ENCODE assay signal across 8 cellular contexts in genomic region chr3:132268956-132269355, GRCh38. TPM values are rescaled to one million over a fixed set of nuclear protein-coding genes. Genes with fewer than 3 reads are reported as not detected.
DNase-seq lines count a peak whose midpoint lies in the region; ATAC-seq and TF ChIP-seq lines count a peak whose summit lies in the region.
"Had no signal": no experiment of that assay in that cellular context is flagged by ENCODE, and none has a peak within 500 bp of the region (broad histone marks: within the 10 kb centered on the region; RNA-seq: fewer than 3 reads in every experiment).

No MANE protein-coding gene starts in this region.

- no peaks in the 10 kb centered on the region for H3K36me3 Mint-ChIP-seq in osteocyte (ENCODE audit: unreplicated experiment)
- H3K36me3 Mint-ChIP-seq in stimulated activated naive B cell treated with anti-CD40 and anti-IgM and Interleukin-4, amounts not matched to agents 10 μg/mL and 1 μg/mL and 100 μg/mL, for 72 hours: no peaks in the 10 kb centered on the region
- H3K36me3 Mint-ChIP-seq in glutamatergic neuron (ENCODE audit: unreplicated experiment): no peaks in the 10 kb centered on the region

- no peak overlapping the region for H3K27ac Mint-ChIP-seq in osteocyte (ENCODE audit: unreplicated experiment)
- no peak overlapping the region for H3K27ac Mint-ChIP-seq in stimulated activated naive B cell treated with anti-CD40 and anti-IgM and Interleukin-4, amounts not matched to agents 10 μg/mL and 1 μg/mL and 100 μg/mL, for 72 hours
- H3K27ac Mint-ChIP-seq in glutamatergic neuron (ENCODE audit: unreplicated experiment): no peak overlapping the region

- no peak for ATAC-seq in stimulated activated naive B cell treated with anti-CD40 and anti-IgM and Interleukin-4, amounts not matched to agents 10 μg/mL and 1 μg/mL and 100 μg/mL, for 72 hours (replicated peaks)

- no peak overlapping the region for H3K4me3 Mint-ChIP-seq in osteocyte (ENCODE audit: unreplicated experiment)
- H3K4me3 Mint-ChIP-seq in stimulated activated naive B cell treated with anti-CD40 and anti-IgM and Interleukin-4, amounts not matched to agents 10 μg/mL and 1 μg/mL and 100 μg/mL, for 72 hours: no peak overlapping the region
- H3K4me3 Mint-ChIP-seq in glutamatergic neuron (ENCODE audit: unreplicated experiment): no peak overlapping the region

- H3K4me1 Mint-ChIP-seq in osteocyte (ENCODE audit: unreplicated experiment): no peaks in the 10 kb centered on the region
- no peaks in the 10 kb centered on the region for H3K4me1 Mint-ChIP-seq in stimulated activated naive B cell treated with anti-CD40 and anti-IgM and Interleukin-4, amounts not matched to agents 10 μg/mL and 1 μg/mL and 100 μg/mL, for 72 hours
- no peaks in the 10 kb centered on the region for H3K4me1 Mint-ChIP-seq in glutamatergic neuron (ENCODE audit: low read depth, unreplicated experiment)

- DNase-seq in GM10266 (ENCODE audit: extremely low spot score) (no peak), M059J (ENCODE audit: low read depth) (peak; percentile 18), cardiac fibroblast (ENCODE audit: low read depth in 2 of 2) (peak; percentile 60 to 64), osteocyte (ENCODE audit: extremely low spot score, unreplicated experiment) (no peak), medulla oblongata (ENCODE audit: extremely low spot score) (no peak), glutamatergic neuron (no peak)
- DNase-seq in stimulated activated naive B cell treated with anti-CD40 and anti-IgM and Interleukin-4, amounts not matched to agents 10 μg/mL and 1 μg/mL and 100 μg/mL, for 72 hours: no peak
- DNase-seq: substantia nigra had no signal

- TF ChIP-seq CTCF in GM10266 (IDR thresholded peaks at IDR 0.05; ENCODE audit: control insufficient read depth, insufficient read depth, low read depth, missing control alignments): peak; percentile 23
- peak; percentile 61 for TF ChIP-seq CTCF in cardiac fibroblast (IDR thresholded peaks at IDR 0.05; ENCODE audit: low read depth, low read length)
- TF ChIP-seq CTCF in osteocyte (IDR thresholded peaks at IDR 0.05): peak; percentile 32
- no peak for TF ChIP-seq CTCF in glutamatergic neuron (IDR thresholded peaks at IDR 0.05; ENCODE audit: partially characterized antibody, unreplicated experiment)

- H3K27me3 Mint-ChIP-seq in osteocyte (ENCODE audit: unreplicated experiment): peaks cover 9% of the 10 kb centered on the region
- H3K27me3 Mint-ChIP-seq in stimulated activated naive B cell treated with anti-CD40 and anti-IgM and Interleukin-4, amounts not matched to agents 10 μg/mL and 1 μg/mL and 100 μg/mL, for 72 hours: peaks cover 1 to 2% of the 10 kb centered on the region in 2 donors
- H3K27me3 Mint-ChIP-seq in glutamatergic neuron (ENCODE audit: unreplicated experiment): no peaks in the 10 kb centered on the region

- H3K9me3 Mint-ChIP-seq in osteocyte (ENCODE audit: unreplicated experiment): peaks cover 5% of the 10 kb centered on the region
- H3K9me3 Mint-ChIP-seq in stimulated activated naive B cell treated with anti-CD40 and anti-IgM and Interleukin-4, amounts not matched to agents 10 μg/mL and 1 μg/mL and 100 μg/mL, for 72 hours: no peaks in the 10 kb centered on the region
- H3K9me3 Mint-ChIP-seq in glutamatergic neuron (ENCODE audit: unreplicated experiment): peaks cover 2% of the 10 kb centered on the region

- H3K4me3 ChIP-seq in cardiac fibroblast (replicated peaks in 1 of 2; ENCODE audit: low read depth in 2 of 2, low read length in 2 of 2): no peak overlapping the region

RNA-seq across cellular contexts. Expression of gene ACP3, which starts 48.3 kb away (rescaled TPM):
- total RNA-seq in M059J (2014; rRNA removed; shearing (Covaris generic)): 0.52 and 1.9 TPM in 2 replicates
- total RNA-seq in osteocyte (not detected in 2 replicates), glutamatergic neuron (ENCODE audit: unreplicated experiment) (not detected)

Comparison
In these comparisons a context has a peak if more than half of its experiments do, and no peak if none do; other contexts are left out.
1. DNase-seq: peak in M059J (single experiment) and cardiac fibroblast (2 of 2); none in GM10266 (single experiment), osteocyte (single experiment), medulla oblongata (single experiment), stimulated activated naive B cell treated with anti-CD40 and anti-IgM and Interleukin-4, amounts not matched to agents 10 μg/mL and 1 μg/mL and 100 μg/mL, for 72 hours (single experiment) and glutamatergic neuron (single experiment).